In genomic region chr2:111222204-111222866, GRCh38 we compare ENCODE assay signal across 3 cellular contexts.
A peak's percentile ranks its signal among the peaks of the same experiment; 100 is the strongest.
TF ChIP-seq lines count a peak whose summit lies in the region.

No MANE protein-coding gene starts in this region.

TF ChIP-seq in liver, 16 proteins besides CTCF, POLR2A, EP300 and RAD21:
- TF ChIP-seq ZBTB33 (IDR thresholded peaks at IDR 0.05), result no peak
- TF ChIP-seq HNF4G (IDR thresholded peaks at IDR 0.05), result no peak
- TF ChIP-seq YY1 (IDR thresholded peaks at IDR 0.05), result no peak
- no peak for TF ChIP-seq FOXA1 (IDR thresholded peaks at IDR 0.05)
- TF ChIP-seq HNF4A (conservative IDR thresholded peaks at IDR 0.05), result peak; percentile 38 to 54
- TF ChIP-seq TAF1 (conservative IDR thresholded peaks at IDR 0.05), result no peak
- TF ChIP-seq MAX (IDR thresholded peaks at IDR 0.05), result no peak
- no peak for TF ChIP-seq FOXA2 (IDR thresholded peaks at IDR 0.05)

TF ChIP-seq in HepG2, 621 proteins besides CTCF, POLR2A, EP300 and RAD21 (continued from another document):
- TF ChIP-seq LBX2 (CRISPR knock-in tag; IDR thresholded peaks at IDR 0.05; ENCODE audit: borderline replicate concordance) (no peak), KLF15 (CRISPR knock-in tag; IDR thresholded peaks at IDR 0.05; ENCODE audit: borderline replicate concordance) (no peak), NAIF1 (CRISPR knock-in tag; IDR thresholded peaks at IDR 0.05; ENCODE audit: borderline replicate concordance) (no peak), TCF12 (IDR thresholded peaks at IDR 0.05) (no peak), TCF12 (CRISPR knock-in tag; IDR thresholded peaks at IDR 0.05) (no peak)

TF ChIP-seq in GM12878, 131 proteins besides CTCF, POLR2A, EP300 and RAD21 (continued from another document):
- TF ChIP-seq ZNF592 (IDR thresholded peaks at IDR 0.05) (no peak), ZNF24 (IDR thresholded peaks at IDR 0.05) (no peak), ZBTB40 (IDR thresholded peaks at IDR 0.05; ENCODE audit: borderline replicate concordance) (0 out of 2 replicates have a peak, but pooled peaks have one; percentile 23), FOXM1 (IDR thresholded peaks at IDR 0.05; ENCODE audit: low read depth, low read length) (no peak), CUX1 (IDR thresholded peaks at IDR 0.05; ENCODE audit: insufficient replicate concordance, low read depth, low read length) (no peak), E2F4 (IDR thresholded peaks at IDR 0.05; ENCODE audit: low read depth, low read length) (no peak)
